14 cellular contexts compared by ENCODE assay signal in genomic region chr18:24443870-24444269, GRCh38. TPM values are rescaled to one million over a fixed set of nuclear protein-coding genes. Genes with fewer than 3 reads are reported as not detected.
DNase-seq lines count a peak whose midpoint lies in the region; ATAC-seq, FAIRE-seq and TF ChIP-seq lines count a peak whose summit lies in the region.
"Had no signal": no experiment of that assay in that cellular context is flagged by ENCODE, and none has a peak within 500 bp of the region (broad histone marks: within the 10 kb centered on the region; RNA-seq: fewer than 3 reads in every experiment).

No MANE protein-coding gene starts in this region.

- ATAC-seq in GM21423 (IDR thresholded peaks at IDR 0.05; ENCODE audit: unreplicated experiment) = peak; percentile 81
- peak; percentile 62 for ATAC-seq in HG03196 (IDR thresholded peaks at IDR 0.05; ENCODE audit: unreplicated experiment)
- no peak for ATAC-seq in stimulated activated effector memory CD8-positive, alpha-beta T cell treated with anti-CD3 and anti-CD28 coated beads, Interleukin-12 subunit alpha, Interleukin-12 subunit beta, amount 100 ng/mL, for 72 hours
- ATAC-seq: left ventricle myocardium superior had no signal

- DNase-seq in GM12891 (ENCODE audit: insufficient read length, low spot score) = no peak
- peak; percentile 63 for DNase-seq in RPMI8226
- no peak for DNase-seq in stimulated activated effector memory CD8-positive, alpha-beta T cell treated with anti-CD3 and anti-CD28 coated beads, Interleukin-12 subunit alpha, Interleukin-12 subunit beta, amount 100 ng/mL, for 72 hours (ENCODE audit: low spot score in 2 of 2)
- no peak for DNase-seq in AG20443 (ENCODE audit: low spot score)
- DNase-seq in activated CD8-positive, alpha-beta memory T cell treated with anti-CD3 and anti-CD28 coated beads, Interleukin-2, amount 50 U/mL, for 48 hours = no peak
- DNase-seq in mucosa of gallbladder (ENCODE audit: low spot score) = no peak
- DNase-seq: ACHN, colonic mucosa, DMS79, left ventricle myocardium superior, NCI-H1436, trophoblast cell had no signal

- no peak for FAIRE-seq in GM12891 (lab: Jason Lieb, UNC)

- no peak overlapping the region for H3K27ac Mint-ChIP-seq in stimulated activated effector memory CD8-positive, alpha-beta T cell treated with anti-CD3 and anti-CD28 coated beads, Interleukin-12 subunit alpha, Interleukin-12 subunit beta, amount 100 ng/mL, for 72 hours

- no peak for TF ChIP-seq POLR2A in GM12891 (IDR thresholded peaks at IDR 0.05; ENCODE audit: low read depth, low read length)

- H3K9me3 Mint-ChIP-seq in stimulated activated effector memory CD8-positive, alpha-beta T cell treated with anti-CD3 and anti-CD28 coated beads, Interleukin-12 subunit alpha, Interleukin-12 subunit beta, amount 100 ng/mL, for 72 hours = no peaks in the 10 kb centered on the region

- no peak overlapping the region for H3K4me3 Mint-ChIP-seq in stimulated activated effector memory CD8-positive, alpha-beta T cell treated with anti-CD3 and anti-CD28 coated beads, Interleukin-12 subunit alpha, Interleukin-12 subunit beta, amount 100 ng/mL, for 72 hours

- no peaks in the 10 kb centered on the region for H3K4me1 Mint-ChIP-seq in stimulated activated effector memory CD8-positive, alpha-beta T cell treated with anti-CD3 and anti-CD28 coated beads, Interleukin-12 subunit alpha, Interleukin-12 subunit beta, amount 100 ng/mL, for 72 hours

- peaks cover 66% of the 10 kb centered on the region for H3K36me3 Mint-ChIP-seq in stimulated activated effector memory CD8-positive, alpha-beta T cell treated with anti-CD3 and anti-CD28 coated beads, Interleukin-12 subunit alpha, Interleukin-12 subunit beta, amount 100 ng/mL, for 72 hours

TF ChIP-seq in GM12891, 5 proteins besides CTCF, POLR2A, EP300 and RAD21:
- TF ChIP-seq POLR2AphosphoS5 (IDR thresholded peaks at IDR 0.05; ENCODE audit: low read depth, low read length) (no peak), TAF1 (IDR thresholded peaks at IDR 0.05; ENCODE audit: low read depth, low read length) (no peak), PAX5 (IDR thresholded peaks at IDR 0.05; ENCODE audit: insufficient read depth, low read length, severe bottlenecking) (no peak), POU2F2 (IDR thresholded peaks at IDR 0.05; ENCODE audit: low read depth, low read length) (no peak), SPI1 (IDR thresholded peaks at IDR 0.05; ENCODE audit: low read depth, low read length) (peak; percentile 31; the same call in 1 of the 2 replicates)

RNA-seq across cellular contexts. Expression of gene HRH4, which starts 16.6 kb away (rescaled TPM):
- not detected for polyA plus RNA-seq in GM12891 (2012; ENCODE audit: low read depth, missing spikeins)
- total RNA-seq in mucosa of gallbladder = not detected

RNA-seq across cellular contexts. Expression of gene IMPACT, which starts 17.4 kb away (rescaled TPM):
- 0.17 TPM for polyA plus RNA-seq in GM12891 (2012; ENCODE audit: low read depth, missing spikeins)
- total RNA-seq in mucosa of gallbladder = 25.9 TPM

RNA-seq across cellular contexts. Expression of gene OSBPL1A, which starts 46.2 kb away (rescaled TPM):
- polyA plus RNA-seq in GM12891 (2012; ENCODE audit: low read depth, missing spikeins) = 0.05 TPM
- total RNA-seq in mucosa of gallbladder = 33.6 TPM
